In the genomic region with DNA sequence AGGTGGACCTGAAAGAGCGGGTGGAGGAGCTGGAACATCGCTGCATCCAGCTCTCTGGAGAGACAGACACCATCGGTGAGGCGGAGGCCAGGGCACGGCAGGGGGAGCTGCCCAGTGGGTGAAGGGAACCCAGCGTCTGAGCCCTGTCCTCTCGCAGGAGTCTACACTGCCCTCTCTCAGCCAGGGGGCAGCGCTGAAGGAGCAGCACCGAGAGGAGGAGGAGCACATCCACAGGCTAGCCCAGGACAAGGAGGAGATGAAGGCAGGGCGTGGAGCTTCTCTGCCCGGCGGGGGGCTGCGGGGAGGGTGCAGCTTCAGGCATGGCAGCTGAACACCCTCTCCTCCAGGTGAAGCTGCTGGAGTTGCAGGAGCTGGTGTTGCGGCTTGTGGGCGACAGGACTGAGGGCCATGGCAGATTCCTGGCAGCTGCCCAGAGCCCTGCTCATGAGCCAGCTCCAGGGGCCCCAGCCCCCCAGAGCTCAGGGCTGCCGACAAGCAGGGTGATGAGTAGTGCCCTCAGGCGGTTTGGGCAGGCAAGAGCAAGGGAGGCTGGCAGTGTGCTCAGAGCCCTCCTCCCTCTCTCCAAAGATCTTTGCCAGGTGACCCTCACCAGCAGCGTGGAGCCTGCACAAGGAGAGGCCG, we compare ENCODE assay signal across 25 cellular contexts. TPM values are rescaled to one million over a fixed set of nuclear protein-coding genes. Genes with fewer than 3 reads are reported as not detected.
"Had no signal": no experiment of that assay in that cellular context is flagged by ENCODE, and none has a peak within 500 bp of the region (broad histone marks: within the 10 kb centered on the region; RNA-seq: fewer than 3 reads in every experiment).

No MANE protein-coding gene starts in this region.

- H3K36me3 ChIP-seq: heart left ventricle, left ventricle myocardium inferior, right lobe of liver, stomach, thyroid gland, transverse colon, upper lobe of left lung had no signal

- H3K27me3 Mint-ChIP-seq: natural killer cell treated with Interleukin-12 subunit alpha and Interleukin-12 subunit beta and Interleukin-15 and Interleukin-18, amount 100 ng/mL, for 72 hours had no signal

- H3K4me3 Mint-ChIP-seq: memory B cell; naive thymus-derived CD4-positive, alpha-beta T cell; natural killer cell treated with Interleukin-12 subunit alpha and Interleukin-12 subunit beta and Interleukin-15 and Interleukin-18, amount 100 ng/mL, for 72 hours; stimulated activated naive B cell treated with anti-CD40 and anti-IgM and Interleukin-4, amounts not matched to agents 10 μg/mL and 1 μg/mL and 100 μg/mL, for 72 hours had no signal

- DNase-seq: islet precursor cell; left ventricle myocardium inferior; midbrain; mucosa of descending colon; naive thymus-derived CD4-positive, alpha-beta T cell; psoas muscle; right lobe of liver; stimulated activated CD4-positive, alpha-beta T cell treated with anti-CD3 and anti-CD28 coated beads, Interleukin-12 subunit alpha, Interleukin-12 subunit beta, amount 100 ng/mL, for 4 hours; stimulated activated CD4-positive, alpha-beta T cell treated with anti-CD3 and anti-CD28 coated beads, Interleukin-15, amount 100 ng/mL, for 24 hours; stimulated activated CD4-positive, alpha-beta T cell treated with anti-CD3 and anti-CD28 coated beads, Interleukin-2, amount 100 ng/mL, for 24 hours; stimulated activated CD4-positive, alpha-beta T cell treated with anti-CD3 and anti-CD28 coated beads, Interleukin-4, amount 100 ng/mL, for 1 hour; stimulated activated naive B cell treated with anti-CD40 and anti-IgM and Interleukin-4, amounts not matched to agents 10 μg/mL and 1 μg/mL and 100 μg/mL, for 72 hours; stimulated activated naive CD8-positive, alpha-beta T cell treated with anti-CD3 and anti-CD28 coated beads, Interleukin-15, Interleukin-2, amounts not matched to agents 100 U/mL and 50 U/mL, for 24 hours; stomach; testis; thyroid gland; transverse colon; upper lobe of left lung had no signal

- H3K4me1 Mint-ChIP-seq: memory B cell; naive thymus-derived CD4-positive, alpha-beta T cell; stimulated activated naive B cell treated with anti-CD40 and anti-IgM and Interleukin-4, amounts not matched to agents 10 μg/mL and 1 μg/mL and 100 μg/mL, for 72 hours had no signal

- H3K9me3 ChIP-seq: left ventricle myocardium inferior, psoas muscle, right lobe of liver, testis, thyroid gland had no signal

- H3K36me3 Mint-ChIP-seq: stimulated activated naive B cell treated with anti-CD40 and anti-IgM and Interleukin-4, amounts not matched to agents 10 μg/mL and 1 μg/mL and 100 μg/mL, for 72 hours had no signal

- H3K27ac ChIP-seq: heart left ventricle, hepatocyte, left ventricle myocardium inferior, parathyroid adenoma, psoas muscle, right lobe of liver, stomach, testis, thyroid gland, transverse colon, upper lobe of left lung had no signal

- H3K27ac Mint-ChIP-seq: memory B cell; naive thymus-derived CD4-positive, alpha-beta T cell; natural killer cell treated with Interleukin-12 subunit alpha and Interleukin-12 subunit beta and Interleukin-15 and Interleukin-18, amount 100 ng/mL, for 72 hours; stimulated activated naive B cell treated with anti-CD40 and anti-IgM and Interleukin-4, amounts not matched to agents 10 μg/mL and 1 μg/mL and 100 μg/mL, for 72 hours had no signal

- H3K4me1 ChIP-seq: heart left ventricle, left ventricle myocardium inferior, parathyroid adenoma, psoas muscle, right lobe of liver, stomach, testis, thyroid gland, transverse colon, upper lobe of left lung had no signal

- H3K27me3 ChIP-seq: hepatocyte, right lobe of liver, testis, thyroid gland, transverse colon, upper lobe of left lung had no signal

- H3K4me3 ChIP-seq: heart left ventricle, hepatocyte, left ventricle myocardium inferior, mucosa of descending colon, psoas muscle, right lobe of liver, stomach, testis, thyroid gland, transverse colon, upper lobe of left lung had no signal

- ATAC-seq: heart left ventricle; mucosa of descending colon; naive thymus-derived CD4-positive, alpha-beta T cell; natural killer cell treated with Interleukin-12 subunit alpha and Interleukin-12 subunit beta and Interleukin-15 and Interleukin-18, amount 100 ng/mL, for 72 hours; psoas muscle; right lobe of liver; stimulated activated naive B cell treated with anti-CD40 and anti-IgM and Interleukin-4, amounts not matched to agents 10 μg/mL and 1 μg/mL and 100 μg/mL, for 72 hours; stimulated activated naive CD8-positive, alpha-beta T cell treated with anti-CD3 and anti-CD28 coated beads, Interleukin-15, Interleukin-2, amounts not matched to agents 100 U/mL and 50 U/mL, for 24 hours had no signal

RNA-seq across cellular contexts. Expression of a gene that starts 31.4 kb away (rescaled TPM):
- total RNA-seq: hepatocyte, myocyte had no signal
- polyA plus RNA-seq: hepatocyte, neural cell had no signal
